8 cellular contexts compared by ENCODE assay signal in the genomic region with DNA sequence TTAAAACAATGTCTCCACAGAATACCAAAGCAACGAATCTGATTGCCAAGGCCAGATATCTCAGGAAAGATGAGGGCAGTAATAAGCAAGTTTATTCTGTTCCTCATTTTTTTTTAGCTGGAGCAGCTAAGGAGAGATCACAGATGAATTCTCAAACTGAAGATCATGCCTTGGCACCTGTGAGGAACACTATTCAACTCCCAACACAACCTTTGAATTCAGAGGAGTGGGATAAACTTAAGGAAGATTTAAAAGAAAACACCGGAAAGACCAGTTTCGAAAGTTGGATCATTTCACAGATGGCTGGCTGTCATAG. TPM values are rescaled to one million over a fixed set of nuclear protein-coding genes. Genes with fewer than 3 reads are reported as not detected.
A peak's percentile ranks its signal among the peaks of the same experiment; 100 is the strongest.
DNase-seq lines count a peak whose midpoint lies in the region; ATAC-seq and TF ChIP-seq lines count a peak whose summit lies in the region.

No MANE protein-coding gene starts in this region.

- H4K20me1 ChIP-seq in MM.1S (ENCODE audit: insufficient read depth, low read length) (no peaks in the 10 kb centered on the region), neural cell (ENCODE audit: insufficient read depth) (no peaks in the 10 kb centered on the region)

- peak overlapping the region; percentile 87 for H3K4me3 ChIP-seq in MM.1S (ENCODE audit: low read length)
- peak overlapping the region; percentile 93 to 98 for H3K4me3 ChIP-seq in duodenal mucosa (ENCODE audit: low read depth in 1 of 2, low read length in 2 of 2)
- peak overlapping the region; percentile 81 for H3K4me3 ChIP-seq in neural cell (ENCODE audit: low read length)

- peak overlapping the region; percentile 98 to 100 (median 100) for H3K27ac Mint-ChIP-seq in CD14-positive monocyte

- H3F3A ChIP-seq in MM.1S (ENCODE audit: insufficient read depth, low read length) (peaks cover 10% of the 10 kb centered on the region; the same call in 1 of the 2 replicates), neural cell (ENCODE audit: insufficient read depth, low read length, poor library complexity, severe bottlenecking) (no peaks in the 10 kb centered on the region)

- intact Hi-C loops in CD14-positive monocyte (cut with micrococcal nuclease) = loop anchor here (2.0 to 10.0 kb wide), 10 partner anchors 76 to 691 kb away; partner anchors contain the start of genes NFKBIA (in 2 of the 2), PSMA6 (in 2 of the 2), FAM177A1 (in 1 of the 2) and SPTSSA (in 1 of the 2)

- no peak for TF ChIP-seq RAD21 in neural cell (conservative IDR thresholded peaks at IDR 0.05)

- H3K27ac ChIP-seq in MM.1S (ENCODE audit: low read length) (peak overlapping the region; percentile 98; the same call in 1 of the 2 replicates), duodenal mucosa (ENCODE audit: low read depth, low read length) (no peak overlapping the region), neural cell (ENCODE audit: low read length) (no peak overlapping the region), caudate nucleus (ENCODE audit: low read depth, low read length) (no peak overlapping the region)

- TF ChIP-seq CTCF in CD14-positive monocyte (IDR thresholded peaks at IDR 0.05) (no peak), MM.1S (IDR thresholded peaks at IDR 0.05; ENCODE audit: low read length) (no peak), neural cell (IDR thresholded peaks at IDR 0.05; ENCODE audit: poor library complexity, severe bottlenecking) (no peak)

- H2AFZ ChIP-seq in MM.1S (ENCODE audit: low read length) = peak overlapping the region; percentile 88
- H2AFZ ChIP-seq in neural cell (ENCODE audit: low read depth, low read length) = peak overlapping the region; percentile 90

- H3K36me3 ChIP-seq in MM.1S (replicated peaks; ENCODE audit: insufficient read depth, low read length) (no peaks in the 10 kb centered on the region), duodenal mucosa (ENCODE audit: control insufficient read depth in 1 of 2, insufficient read depth in 2 of 2, low read length in 2 of 2) (peaks cover 0 to 4% of the 10 kb centered on the region in 2 donors), neural cell (ENCODE audit: insufficient read depth, low read length) (no peaks in the 10 kb centered on the region)

- H3K4me2 ChIP-seq in MM.1S (ENCODE audit: low read depth, low read length) = peak overlapping the region; percentile 68
- peak overlapping the region; percentile 98 for H3K4me2 ChIP-seq in neural cell (ENCODE audit: low read length)

- H3K36me3 Mint-ChIP-seq in CD14-positive monocyte = peaks cover 25 to 35% of the 10 kb centered on the region in 2 donors

- H3K9me3 ChIP-seq in MM.1S (replicated peaks; ENCODE audit: insufficient read depth, low read length) (no peaks in the 10 kb centered on the region), duodenal mucosa (ENCODE audit: control insufficient read depth in 1 of 2, low read length in 2 of 2) (no peaks in the 10 kb centered on the region), neural cell (ENCODE audit: low read length) (no peaks in the 10 kb centered on the region)

- H3K79me2 ChIP-seq in MM.1S (ENCODE audit: low read length) (peaks cover 9% of the 10 kb centered on the region), neural cell (replicated peaks; ENCODE audit: insufficient read depth, low read length) (peaks cover 23% of the 10 kb centered on the region)

- H3K27me3 Mint-ChIP-seq in CD14-positive monocyte (ENCODE audit: low read depth in 3 of 3) = peaks cover 0 to 2% (median 2%) of the 10 kb centered on the region in 3 donors

- H3K4me1 ChIP-seq in MM.1S (ENCODE audit: low read length) (no peaks in the 10 kb centered on the region; the same call in 1 of the 2 replicates), duodenal mucosa (ENCODE audit: control insufficient read depth in 1 of 2, insufficient read depth in 2 of 2, low read length in 2 of 2) (peaks cover 9 to 18% of the 10 kb centered on the region in 2 donors)

- H3K9me3 Mint-ChIP-seq in CD14-positive monocyte = peaks cover 0 to 3% (median 0%) of the 10 kb centered on the region in 7 donors

- DNase-seq in CD14-positive monocyte (ENCODE audit: low spot score) (no peak), MM.1S (no peak), NCI-H2029 treated with DMSO at 0.1 percent for 48 hours (lab: John Stamatoyannopoulos, UW) (no peak), caudate nucleus (lab: John Stamatoyannopoulos, UW) (no peak)

- ATAC-seq in HG02610 (IDR thresholded peaks at IDR 0.05; ENCODE audit: unreplicated experiment) (no peak), HG03354 (IDR thresholded peaks at IDR 0.05; ENCODE audit: poor library complexity, severe bottlenecking, unreplicated experiment) (no peak)

- no peaks in the 10 kb centered on the region for H3K9me2 ChIP-seq in MM.1S (replicated peaks; ENCODE audit: insufficient read depth, low read length)
- no peaks in the 10 kb centered on the region for H3K9me2 ChIP-seq in neural cell (ENCODE audit: insufficient read depth, low read length)

- H3K4me3 Mint-ChIP-seq in CD14-positive monocyte = peak overlapping the region; percentile 94 to 99

- H3K4me1 Mint-ChIP-seq in CD14-positive monocyte = peaks cover 52% of the 10 kb centered on the region

- H3K9ac ChIP-seq in MM.1S (ENCODE audit: low read length) (peak overlapping the region; percentile 96; the same call in 1 of the 2 replicates), duodenal mucosa (ENCODE audit: low read depth in 1 of 2, low read length in 2 of 2) (peak overlapping the region; percentile 92 to 95), neural cell (ENCODE audit: low read length) (peak overlapping the region; percentile 76)

- no peak for TF ChIP-seq EP300 in neural cell (conservative IDR thresholded peaks at IDR 0.05; ENCODE audit: poor library complexity, severe bottlenecking)

- H3K27me3 ChIP-seq in MM.1S (replicated peaks; ENCODE audit: insufficient read depth, low read length) (no peaks in the 10 kb centered on the region), duodenal mucosa (ENCODE audit: control insufficient read depth in 1 of 2, insufficient read depth in 2 of 2, low read length in 2 of 2) (no peaks in the 10 kb centered on the region), neural cell (ENCODE audit: insufficient read depth, low read depth, low read length) (no peaks in the 10 kb centered on the region)

TF ChIP-seq in neural cell, 6 proteins besides CTCF, POLR2A, EP300 and RAD21:
- TF ChIP-seq SMC3 (conservative IDR thresholded peaks at IDR 0.05; ENCODE audit: poor library complexity) (no peak), TAF1 (IDR thresholded peaks at IDR 0.05; ENCODE audit: low read depth) (no peak), POLR2AphosphoS5 (IDR thresholded peaks at IDR 0.05) (no peak), MXI1 (conservative IDR thresholded peaks at IDR 0.05; ENCODE audit: poor library complexity, severe bottlenecking) (no peak), EZH2 (IDR thresholded peaks at IDR 0.05; ENCODE audit: borderline replicate concordance, insufficient read depth, low read length, poor library complexity, severe bottlenecking) (no peak), REST (IDR thresholded peaks at IDR 0.05; ENCODE audit: borderline replicate concordance) (no peak)
TF ChIP-seq in neural cell: peak in this region for 0.

RNA-seq across cellular contexts. Expression of gene PRORP, which starts 1.0 kb away (rescaled TPM):
- 10 to 100 TPM; 17.9 to 22.2 TPM for polyA plus RNA-seq in CD14-positive monocyte
- 26.8 and 35.4 TPM in 2 replicates for polyA plus RNA-seq in neural cell
- 27.5 and 35.1 TPM in 2 replicates for polyA minus RNA-seq in neural cell

RNA-seq across cellular contexts. Expression of gene PPP2R3C, which starts 1.6 kb away (rescaled TPM):
- polyA plus RNA-seq in CD14-positive monocyte (100 to 1,000 TPM; 122 to 131 TPM), neural cell (75.7 and 91.4 TPM in 2 replicates)
- polyA minus RNA-seq in neural cell = 48.4 and 51.1 TPM in 2 replicates
